In the genomic region with DNA sequence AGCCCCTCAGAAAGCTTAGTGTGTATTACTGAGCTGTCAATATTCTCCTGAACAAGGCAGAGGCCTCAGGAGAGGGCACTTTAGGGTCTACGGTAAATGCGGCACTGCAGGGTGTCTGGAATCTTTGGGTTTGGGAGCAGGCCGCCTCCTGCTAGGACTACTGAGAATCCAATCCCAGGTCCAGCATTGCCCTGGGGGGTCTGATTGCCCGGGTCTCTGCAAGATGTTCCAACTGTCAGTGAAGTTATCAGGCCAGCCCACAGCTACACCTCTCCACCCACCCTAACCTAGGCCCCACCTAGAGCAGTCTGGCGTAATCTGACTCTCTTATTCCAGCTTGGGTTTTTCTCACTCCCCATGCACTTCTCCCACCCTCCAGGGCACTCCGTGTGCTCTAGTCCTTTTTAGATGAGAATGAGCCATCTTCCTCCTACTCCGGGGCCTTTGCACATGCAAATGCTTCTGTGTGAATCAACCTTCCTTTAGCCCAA, we compare ENCODE assay signal across 8 cellular contexts. TPM values are rescaled to one million over a fixed set of nuclear protein-coding genes. Genes with fewer than 3 reads are reported as not detected.
DNase-seq lines count a peak whose midpoint lies in the region; ATAC-seq and TF ChIP-seq lines count a peak whose summit lies in the region.

No MANE protein-coding gene starts in this region.

- H3K9me3 ChIP-seq in testis = no peaks in the 10 kb centered on the region

- H3K4me3 Mint-ChIP-seq in activated CD4-positive, alpha-beta T cell treated with anti-CD3 and anti-CD28 coated beads for 36 hours = peak overlapping the region; percentile 0
- H3K4me3 Mint-ChIP-seq in activated T-helper 17 cell treated with anti-CD3 and anti-CD28 coated beads, Interleukin-2, amount 50 U/mL, for 72 hours = peak overlapping the region; percentile 87

- H3K27ac Mint-ChIP-seq in activated CD4-positive, alpha-beta T cell treated with anti-CD3 and anti-CD28 coated beads for 36 hours = peak overlapping the region; percentile 100
- peak overlapping the region; percentile 99 for H3K27ac Mint-ChIP-seq in activated T-helper 17 cell treated with anti-CD3 and anti-CD28 coated beads, Interleukin-2, amount 50 U/mL, for 72 hours

- H3K36me3 ChIP-seq in testis (ENCODE audit: low read depth, missing control alignments) = no peaks in the 10 kb centered on the region

- no peak for TF ChIP-seq POLR2A in testis (IDR thresholded peaks at IDR 0.05)

- H3K9me3 Mint-ChIP-seq in activated CD4-positive, alpha-beta T cell treated with anti-CD3 and anti-CD28 coated beads for 36 hours (ENCODE audit: low read depth) = peaks cover 13% of the 10 kb centered on the region
- H3K9me3 Mint-ChIP-seq in activated T-helper 17 cell treated with anti-CD3 and anti-CD28 coated beads, Interleukin-2, amount 50 U/mL, for 72 hours = peaks cover 6% of the 10 kb centered on the region

- intact Hi-C loops in activated CD4-positive, alpha-beta T cell treated with anti-CD3 and anti-CD28 coated beads for 36 hours (cut with DNase I, micrococcal nuclease) = loop anchor here (2.0 to 10.0 kb wide), 7 partner anchors 44 to 1192 kb away; a partner anchor contains a TSS
- intact Hi-C loops in testis (cut with DNase I; ENCODE audit: low total_unique reads) = loop anchor here (10.0 kb wide), 1 partner anchor 252 kb away; no protein-coding TSS in a partner anchor

- ATAC-seq in activated CD4-positive, alpha-beta T cell treated with anti-CD3 and anti-CD28 coated beads for 36 hours = no peak
- peak; percentile 10 for ATAC-seq in activated T-helper 17 cell treated with anti-CD3 and anti-CD28 coated beads, Interleukin-2, amount 50 U/mL, for 72 hours (replicated peaks)
- ATAC-seq in left lobe of liver (no peak), GM18867 (IDR thresholded peaks at IDR 0.05; ENCODE audit: unreplicated experiment) (no peak)

- TF ChIP-seq CTCF in testis (IDR thresholded peaks at IDR 0.05) = no peak

- peaks cover 4% of the 10 kb centered on the region for H3K4me1 ChIP-seq in testis

- H3K4me1 Mint-ChIP-seq in activated CD4-positive, alpha-beta T cell treated with anti-CD3 and anti-CD28 coated beads for 36 hours = peaks cover 60% of the 10 kb centered on the region
- H3K4me1 Mint-ChIP-seq in activated T-helper 17 cell treated with anti-CD3 and anti-CD28 coated beads, Interleukin-2, amount 50 U/mL, for 72 hours = peaks cover 32% of the 10 kb centered on the region

- H3K27ac ChIP-seq in testis = peak overlapping the region in 1 of 2 donors; percentile 100

- POLR2A ChIA-PET in activated CD4-positive, alpha-beta T cell treated with anti-CD3 and anti-CD28 coated beads for 36 hours (lab: Charles Lee) = interaction anchor here (1.4 to 3.0 kb wide), 2 partner anchors 10 to 17 kb away, joined by 3 to 24 read pairs; no protein-coding TSS in a partner anchor

- H3K36me3 Mint-ChIP-seq in activated CD4-positive, alpha-beta T cell treated with anti-CD3 and anti-CD28 coated beads for 36 hours (ENCODE audit: low read depth) = peaks cover 24% of the 10 kb centered on the region
- peaks cover 29% of the 10 kb centered on the region for H3K36me3 Mint-ChIP-seq in activated T-helper 17 cell treated with anti-CD3 and anti-CD28 coated beads, Interleukin-2, amount 50 U/mL, for 72 hours (ENCODE audit: low read depth)

- H3K27me3 ChIP-seq in testis = no peaks in the 10 kb centered on the region

- no peak for DNase-seq in activated CD4-positive, alpha-beta T cell treated with anti-CD3 and anti-CD28 coated beads for 36 hours
- no peak for DNase-seq in activated CD4-positive, alpha-beta T cell treated with anti-CD3 and anti-CD28 coated beads for 48 hours
- DNase-seq in left lobe of liver (ENCODE audit: low spot score) (peak; percentile 37), testis (peak; percentile 11), SHP77 treated with DMSO at 0.1 percent for 48 hours (lab: John Stamatoyannopoulos, UW) (no peak), globus pallidus (ENCODE audit: low spot score) (no peak)

- 77 to 82% methylated on average over 3 to 7 of the region's 7 CpGs for WGBS in testis, 2 donors

- no peak overlapping the region for H3K4me3 ChIP-seq in testis

- no peaks in the 10 kb centered on the region for H3K27me3 Mint-ChIP-seq in activated CD4-positive, alpha-beta T cell treated with anti-CD3 and anti-CD28 coated beads for 36 hours
- no peaks in the 10 kb centered on the region for H3K27me3 Mint-ChIP-seq in activated T-helper 17 cell treated with anti-CD3 and anti-CD28 coated beads, Interleukin-2, amount 50 U/mL, for 72 hours

- CTCF ChIA-PET in activated CD4-positive, alpha-beta T cell treated with anti-CD3 and anti-CD28 coated beads for 36 hours (lab: Charles Lee) = interaction anchor here (1.4 to 5.5 kb wide), 3 partner anchors 18 to 545 kb away, joined by 3 to 44 read pairs (median 7); no protein-coding TSS in a partner anchor

RNA-seq across cellular contexts. Expression of a gene that starts 4.4 kb away (rescaled TPM):
- total RNA-seq in activated CD4-positive, alpha-beta T cell treated with anti-CD3 and anti-CD28 coated beads for 36 hours = 10 to 100 TPM; 72.1 to 96.9 TPM
- total RNA-seq in activated T-helper 17 cell treated with anti-CD3 and anti-CD28 coated beads, Interleukin-2, amount 50 U/mL, for 72 hours = 100 to 1,000 TPM in 1 of 2 donors, 10 to 100 TPM in 1; 57.7 to 146 TPM
- total RNA-seq in left lobe of liver (236 TPM), testis (100 to 1,000 TPM; 176 to 301 TPM)
- 120 TPM for polyA plus RNA-seq in testis (ENCODE audit: insufficient read depth, low read depth, low replicate concordance)

Comparison
In these comparisons a context has a peak if more than half of its experiments do, and no peak if none do; other contexts are left out.
1. DNase-seq: peak in left lobe of liver (single experiment) and testis (single experiment); none in activated CD4-positive, alpha-beta T cell treated with anti-CD3 and anti-CD28 coated beads for 36 hours (single experiment), activated CD4-positive, alpha-beta T cell treated with anti-CD3 and anti-CD28 coated beads for 48 hours (single experiment), SHP77 treated with DMSO at 0.1 percent for 48 hours (single experiment) and globus pallidus (single experiment).